22 cellular contexts compared by ENCODE assay signal in the genomic region with DNA sequence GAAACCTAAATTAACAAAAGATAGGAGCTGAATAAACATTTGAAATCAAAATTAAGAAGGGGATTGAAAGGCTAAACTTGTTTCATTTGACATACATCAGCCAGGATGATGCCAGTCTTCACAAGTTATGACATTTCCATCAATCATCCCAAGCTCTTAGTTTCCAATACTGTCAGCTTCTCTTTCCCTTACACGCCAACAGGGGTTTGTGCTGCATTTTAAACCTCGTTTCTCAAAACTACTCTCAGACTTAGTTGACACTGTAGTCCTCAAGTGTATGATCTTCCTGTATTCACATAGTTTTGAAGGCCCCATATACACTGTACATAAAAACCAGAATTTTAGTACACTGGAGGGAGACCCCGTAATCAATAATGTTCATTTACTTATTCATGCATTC. TPM values are rescaled to one million over a fixed set of nuclear protein-coding genes. Genes with fewer than 3 reads are reported as not detected.
A peak's percentile ranks its signal among the peaks of the same experiment; 100 is the strongest.
DNase-seq lines count a peak whose midpoint lies in the region; ATAC-seq, FAIRE-seq and TF ChIP-seq lines count a peak whose summit lies in the region.
"Had no signal": no experiment of that assay in that cellular context is flagged by ENCODE, and none has a peak within 500 bp of the region (broad histone marks: within the 10 kb centered on the region; RNA-seq: fewer than 3 reads in every experiment).

No MANE protein-coding gene starts in this region.

- H3K4me3 ChIP-seq in pancreas: no peak overlapping the region
- H3K4me3 ChIP-seq: coronary artery, MG63, upper lobe of left lung had no signal

- peak overlapping the region; percentile 98 for H3K27ac Mint-ChIP-seq in activated T-cell treated with anti-CD3 and anti-CD28 coated beads, Interleukin-2, amount 50 U/mL, for 72 hours
- peak overlapping the region; percentile 92 to 99 for H3K27ac Mint-ChIP-seq in T-cell
- peak overlapping the region; percentile 96 for H3K27ac Mint-ChIP-seq in central memory CD8-positive, alpha-beta T cell (ENCODE audit: low read depth)
- peak overlapping the region; percentile 98 for H3K27ac Mint-ChIP-seq in stimulated activated naive CD8-positive, alpha-beta T cell treated with anti-CD3 and anti-CD28 coated beads, Interleukin-15, Interleukin-2, amounts not matched to agents 100 ng/mL and 50 ng/mL, for 24 hours
- H3K27ac Mint-ChIP-seq: brain had no signal

- H3K4me1 Mint-ChIP-seq in activated T-cell treated with anti-CD3 and anti-CD28 coated beads, Interleukin-2, amount 50 U/mL, for 72 hours (ENCODE audit: low read depth): peaks cover 45% of the 10 kb centered on the region
- peaks cover 40 to 44% (median 42%) of the 10 kb centered on the region in 3 donors for H3K4me1 Mint-ChIP-seq in T-cell
- peaks cover 32% of the 10 kb centered on the region for H3K4me1 Mint-ChIP-seq in central memory CD8-positive, alpha-beta T cell
- peaks cover 61% of the 10 kb centered on the region for H3K4me1 Mint-ChIP-seq in stimulated activated naive CD8-positive, alpha-beta T cell treated with anti-CD3 and anti-CD28 coated beads, Interleukin-15, Interleukin-2, amounts not matched to agents 100 ng/mL and 50 ng/mL, for 24 hours (ENCODE audit: low read depth)
- H3K4me1 Mint-ChIP-seq: brain had no signal

- H3K27me3 ChIP-seq in pancreas: peaks cover 0 to 15% (median 4%) of the 10 kb centered on the region in 4 donors
- H3K27me3 ChIP-seq: MG63, upper lobe of left lung had no signal

- H3K27ac ChIP-seq in pancreas: no peak overlapping the region
- H3K27ac ChIP-seq: coronary artery, upper lobe of left lung had no signal

- no peaks in the 10 kb centered on the region for H3K9me3 Mint-ChIP-seq in activated T-cell treated with anti-CD3 and anti-CD28 coated beads, Interleukin-2, amount 50 U/mL, for 72 hours
- no peaks in the 10 kb centered on the region for H3K9me3 Mint-ChIP-seq in T-cell
- H3K9me3 Mint-ChIP-seq in central memory CD8-positive, alpha-beta T cell: no peaks in the 10 kb centered on the region
- H3K9me3 Mint-ChIP-seq in stimulated activated naive CD8-positive, alpha-beta T cell treated with anti-CD3 and anti-CD28 coated beads, Interleukin-15, Interleukin-2, amounts not matched to agents 100 ng/mL and 50 ng/mL, for 24 hours: no peaks in the 10 kb centered on the region
- H3K9me3 Mint-ChIP-seq: brain, CD14-positive monocyte had no signal

- peaks cover 15 to 24% of the 10 kb centered on the region in 2 donors for H3K36me3 Mint-ChIP-seq in activated T-cell treated with anti-CD3 and anti-CD28 coated beads, Interleukin-2, amount 50 U/mL, for 72 hours (ENCODE audit: insufficient read depth in 2 of 2)
- H3K36me3 Mint-ChIP-seq in T-cell: peaks cover 25% of the 10 kb centered on the region
- peaks cover 13% of the 10 kb centered on the region for H3K36me3 Mint-ChIP-seq in central memory CD8-positive, alpha-beta T cell (ENCODE audit: insufficient read depth)
- H3K36me3 Mint-ChIP-seq in stimulated activated naive CD8-positive, alpha-beta T cell treated with anti-CD3 and anti-CD28 coated beads, Interleukin-15, Interleukin-2, amounts not matched to agents 100 ng/mL and 50 ng/mL, for 24 hours (ENCODE audit: low read depth): peaks cover 32% of the 10 kb centered on the region
- H3K36me3 Mint-ChIP-seq: brain, CD14-positive monocyte had no signal

- H3K36me3 ChIP-seq in pancreas: no peaks in the 10 kb centered on the region
- H3K36me3 ChIP-seq: MG63, upper lobe of left lung had no signal

- TF ChIP-seq CTCF in pancreas (IDR thresholded peaks at IDR 0.05): no peak

- peak; percentile 71 to 73 for ATAC-seq in activated T-cell treated with anti-CD3 and anti-CD28 coated beads, Interleukin-2, amount 50 U/mL, for 72 hours (replicated peaks in 1 of 2)
- ATAC-seq in T-cell (replicated peaks in 1 of 4) (no peak), pancreas (no peak), HG02973 (IDR thresholded peaks at IDR 0.05; ENCODE audit: unreplicated experiment) (no peak)
- ATAC-seq in central memory CD8-positive, alpha-beta T cell (replicated peaks; ENCODE audit: extremely low read depth, poor library complexity, severe bottlenecking): no peak

- 27 to 31% methylated on average over 3 of the region's 3 CpGs for WGBS in pancreas, 2 donors

- no peaks in the 10 kb centered on the region for H3K9me3 ChIP-seq in pancreas
- H3K9me3 ChIP-seq: MG63, SK-N-SH, upper lobe of left lung had no signal

- CTCF ChIA-PET in T-cell (lab: Charles Lee): interaction anchor here in 1 of 2 donors (0.9 kb wide), 1 partner anchor 227 kb away, joined by 3 read pairs; no protein-coding TSS in a partner anchor

- no peak for FAIRE-seq in pancreas (lab: Jason Lieb, UNC)
- FAIRE-seq: RCC 7860 had no signal

- DNase-seq in activated T-cell treated with anti-CD3 and anti-CD28 coated beads, Interleukin-2, amount 50 U/mL, for 72 hours: peak in 1 of 2 donors; percentile 17
- no peak for DNase-seq in activated T-cell treated with anti-CD3 and anti-CD28 coated beads, Interleukin-2, amount 50 U/mL, for 1 hour
- DNase-seq in T-cell (no peak), pancreas (no peak), NCI-H1048 (lab: John Stamatoyannopoulos, UW) (no peak)
- DNase-seq in central memory CD8-positive, alpha-beta T cell (ENCODE audit: low spot score in 2 of 2): no peak
- DNase-seq: ACHN; activated CD4-positive, alpha-beta T cell treated with anti-CD3 and anti-CD28 coated beads, Interleukin-2, amount 50 U/mL, for 4 hours; activated gamma-delta T cell; foreskin fibroblast; MG63; NCI-H1694 treated with DMSO at 0.1 percent for 48 hours; NCI-H2227 treated with DMSO at 0.1 percent for 48 hours; SK-N-SH; upper lobe of left lung had no signal

- H3K27me3 Mint-ChIP-seq in activated T-cell treated with anti-CD3 and anti-CD28 coated beads, Interleukin-2, amount 50 U/mL, for 72 hours (ENCODE audit: low read depth): peaks cover 7% of the 10 kb centered on the region
- peaks cover 0 to 12% of the 10 kb centered on the region in 2 donors for H3K27me3 Mint-ChIP-seq in T-cell
- H3K27me3 Mint-ChIP-seq in central memory CD8-positive, alpha-beta T cell: no peaks in the 10 kb centered on the region
- H3K27me3 Mint-ChIP-seq in stimulated activated naive CD8-positive, alpha-beta T cell treated with anti-CD3 and anti-CD28 coated beads, Interleukin-15, Interleukin-2, amounts not matched to agents 100 ng/mL and 50 ng/mL, for 24 hours: no peaks in the 10 kb centered on the region
- H3K27me3 Mint-ChIP-seq: brain had no signal

- no peaks in the 10 kb centered on the region for H3K4me1 ChIP-seq in pancreas
- H3K4me1 ChIP-seq: upper lobe of left lung had no signal

- POLR2A ChIA-PET in T-cell (lab: Charles Lee): interaction anchor here in 1 of 2 donors (0.9 kb wide), 2 partner anchors 164 to 423 kb away, joined by 3 to 5 read pairs; no protein-coding TSS in a partner anchor

- intact Hi-C loops in pancreas (cut with DNase I): no loop called here

- peak overlapping the region; percentile 88 to 97 for H3K4me3 Mint-ChIP-seq in activated T-cell treated with anti-CD3 and anti-CD28 coated beads, Interleukin-2, amount 50 U/mL, for 72 hours
- peak overlapping the region; percentile 39 to 95 (median 78) for H3K4me3 Mint-ChIP-seq in T-cell
- peak overlapping the region; percentile 95 for H3K4me3 Mint-ChIP-seq in central memory CD8-positive, alpha-beta T cell
- peak overlapping the region; percentile 98 for H3K4me3 Mint-ChIP-seq in stimulated activated naive CD8-positive, alpha-beta T cell treated with anti-CD3 and anti-CD28 coated beads, Interleukin-15, Interleukin-2, amounts not matched to agents 100 ng/mL and 50 ng/mL, for 24 hours
- H3K4me3 Mint-ChIP-seq: brain, CD14-positive monocyte had no signal

RNA-seq across cellular contexts. Expression of a gene that starts 0.8 kb away (rescaled TPM):
- total RNA-seq in activated T-cell treated with anti-CD3 and anti-CD28 coated beads, Interleukin-2, amount 50 U/mL, for 72 hours: 10 to 100 TPM; 81.3 to 82.7 TPM
- total RNA-seq in T-cell: 10 to 100 TPM; 49.9 to 71.9 (median 67.4) TPM
- total RNA-seq in pancreas: under 1 TPM in 5 of 6 donors, not detected in 1; 0.12 to 0.41 (median 0.14) TPM
- polyA plus RNA-seq in pancreas: under 1 TPM in 1 of 2 donors, not detected in 1; 0.14 TPM
- total RNA-seq: kidney epithelial cell had no signal
- polyA plus RNA-seq: SK-N-SH had no signal

Comparison
In these comparisons a context has a peak if more than half of its experiments do, and no peak if none do; other contexts are left out.
1. ATAC-seq: peak in activated T-cell treated with anti-CD3 and anti-CD28 coated beads, Interleukin-2, amount 50 U/mL, for 72 hours (2 of 2); none in T-cell (0 of 4), central memory CD8-positive, alpha-beta T cell (single experiment), pancreas (0 of 4) and HG02973 (single experiment).
2. RNA of a gene that starts 0.8 kb away (total RNA-seq): 81.3 to 82.7 TPM in activated T-cell treated with anti-CD3 and anti-CD28 coated beads, Interleukin-2, amount 50 U/mL, for 72 hours and 49.9 to 71.9 TPM in T-cell; 0.12 to 0.41 TPM in pancreas; every median in the first group is over 10 times any median in the second.
3. Peak in every context shown above with its lines, with median percentiles within 50 percentile points of each other: H3K27ac Mint-ChIP-seq and H3K4me3 Mint-ChIP-seq.